Comparison of ENCODE assay signal across 8 cellular contexts in the genomic region with DNA sequence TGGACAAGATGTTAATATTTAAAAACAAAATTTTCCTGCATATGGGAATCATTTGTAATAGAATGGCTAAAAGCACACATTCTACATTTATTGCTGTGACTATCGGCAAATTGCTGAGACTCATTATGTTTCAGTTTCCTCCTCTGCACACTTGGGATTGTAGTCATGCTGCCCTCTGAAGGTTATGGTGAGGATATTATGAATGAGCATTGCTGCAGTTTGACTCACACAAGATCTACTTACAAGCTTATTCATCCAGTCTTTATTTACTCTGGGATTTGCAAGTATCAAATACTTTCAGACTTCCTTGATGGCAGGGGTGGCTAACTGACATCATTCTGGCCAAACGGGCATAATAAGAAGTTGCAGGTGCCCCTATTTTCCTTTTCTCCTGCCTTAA. TPM values are rescaled to one million over a fixed set of nuclear protein-coding genes. Genes with fewer than 3 reads are reported as not detected.
DNase-seq lines count a peak whose midpoint lies in the region; ATAC-seq and TF ChIP-seq lines count a peak whose summit lies in the region.

No MANE protein-coding gene starts in this region.

- H3K9ac ChIP-seq in OCI-LY1 (ENCODE audit: low read length) = no peak overlapping the region

- H3K4me1 ChIP-seq in OCI-LY1 (ENCODE audit: insufficient read depth, low read length, severe bottlenecking) = no peaks in the 10 kb centered on the region

- H4K20me1 ChIP-seq in OCI-LY1 (ENCODE audit: insufficient read depth, low read length) = no peaks in the 10 kb centered on the region

- peak; percentile 74 for ATAC-seq in activated naive CD8-positive, alpha-beta T cell treated with anti-CD3 and anti-CD28 coated beads, Interleukin-2, amount 10 ng/mL, durations not matched to agents 7 days and 5 days (ENCODE audit: low read depth)

- H3K27me3 Mint-ChIP-seq in activated naive CD8-positive, alpha-beta T cell treated with anti-CD3 and anti-CD28 coated beads, Interleukin-2, amount 10 ng/mL, durations not matched to agents 7 days and 5 days = peaks cover 32% of the 10 kb centered on the region
- peaks cover 36% of the 10 kb centered on the region for H3K27me3 Mint-ChIP-seq in activated naive CD8-positive, alpha-beta T cell treated with anti-CD3 and anti-CD28 coated beads for 36 hours

- H3K4me3 ChIP-seq in OCI-LY1 (ENCODE audit: low read depth, low read length, poor library complexity, severe bottlenecking) (no peak overlapping the region), coronary artery (no peak overlapping the region)

- no peak overlapping the region for H3K27ac Mint-ChIP-seq in activated naive CD8-positive, alpha-beta T cell treated with anti-CD3 and anti-CD28 coated beads, Interleukin-2, amount 10 ng/mL, durations not matched to agents 7 days and 5 days
- no peak overlapping the region for H3K27ac Mint-ChIP-seq in activated naive CD8-positive, alpha-beta T cell treated with anti-CD3 and anti-CD28 coated beads for 36 hours

- no peaks in the 10 kb centered on the region for H3K9me3 ChIP-seq in OCI-LY1 (ENCODE audit: low read length)

- peak; percentile 33; the same call in 1 of the 2 replicates for TF ChIP-seq CTCF in OCI-LY1 (IDR thresholded peaks at IDR 0.05; ENCODE audit: low read length)
- TF ChIP-seq CTCF in coronary artery (IDR thresholded peaks at IDR 0.05) = peak; percentile 29

- H2AFZ ChIP-seq in OCI-LY1 (ENCODE audit: low read length) = no peak overlapping the region

- no peak overlapping the region for H3K4me3 Mint-ChIP-seq in activated naive CD8-positive, alpha-beta T cell treated with anti-CD3 and anti-CD28 coated beads, Interleukin-2, amount 10 ng/mL, durations not matched to agents 7 days and 5 days
- H3K4me3 Mint-ChIP-seq in activated naive CD8-positive, alpha-beta T cell treated with anti-CD3 and anti-CD28 coated beads for 36 hours = no peak overlapping the region

- no peaks in the 10 kb centered on the region for H3K36me3 Mint-ChIP-seq in activated naive CD8-positive, alpha-beta T cell treated with anti-CD3 and anti-CD28 coated beads, Interleukin-2, amount 10 ng/mL, durations not matched to agents 7 days and 5 days
- H3K36me3 Mint-ChIP-seq in activated naive CD8-positive, alpha-beta T cell treated with anti-CD3 and anti-CD28 coated beads for 36 hours = no peaks in the 10 kb centered on the region

- H3K9me3 Mint-ChIP-seq in activated naive CD8-positive, alpha-beta T cell treated with anti-CD3 and anti-CD28 coated beads, Interleukin-2, amount 10 ng/mL, durations not matched to agents 7 days and 5 days = no peaks in the 10 kb centered on the region
- H3K9me3 Mint-ChIP-seq in activated naive CD8-positive, alpha-beta T cell treated with anti-CD3 and anti-CD28 coated beads for 36 hours = no peaks in the 10 kb centered on the region

- H3K79me2 ChIP-seq in OCI-LY1 (ENCODE audit: insufficient read depth, low read length) = no peaks in the 10 kb centered on the region

- peaks cover 6% of the 10 kb centered on the region for H3K4me1 Mint-ChIP-seq in activated naive CD8-positive, alpha-beta T cell treated with anti-CD3 and anti-CD28 coated beads, Interleukin-2, amount 10 ng/mL, durations not matched to agents 7 days and 5 days
- peaks cover 2% of the 10 kb centered on the region for H3K4me1 Mint-ChIP-seq in activated naive CD8-positive, alpha-beta T cell treated with anti-CD3 and anti-CD28 coated beads for 36 hours

- H3K27me3 ChIP-seq in OCI-LY1 (ENCODE audit: insufficient read depth, low read length) = no peaks in the 10 kb centered on the region

- no peak for DNase-seq in activated naive CD8-positive, alpha-beta T cell treated with anti-CD3 and anti-CD28 coated beads, Interleukin-2, amount 10 ng/mL, durations not matched to agents 7 days and 5 days
- no peak for DNase-seq in activated naive CD8-positive, alpha-beta T cell treated with anti-CD3 and anti-CD28 coated beads for 36 hours
- no peak for DNase-seq in coronary artery (ENCODE audit: low spot score)
- DNase-seq in midbrain (lab: John Stamatoyannopoulos, UW) = peak; percentile 49
- DNase-seq in GM19238 (ENCODE audit: insufficient read length, low spot score) = no peak
- DNase-seq in activated CD4-positive, alpha-beta T cell treated with anti-CD3 and anti-CD28 coated beads, Interleukin-2, amount 50 U/mL, for 4 hours = no peak
- DNase-seq in NOMO-1 (lab: John Stamatoyannopoulos, UW; ENCODE audit: unreplicated experiment in 2 of 2) = no peak

- POLR2A ChIA-PET in activated naive CD8-positive, alpha-beta T cell treated with anti-CD3 and anti-CD28 coated beads, Interleukin-2, amount 10 ng/mL, durations not matched to agents 7 days and 5 days (lab: Charles Lee) = no interaction called here

- H3F3A ChIP-seq in OCI-LY1 (ENCODE audit: insufficient read depth, low read length) = no peaks in the 10 kb centered on the region

- H3K4me2 ChIP-seq in OCI-LY1 (ENCODE audit: low read length) = no peak overlapping the region

- H3K9me2 ChIP-seq in OCI-LY1 (ENCODE audit: low read depth, low read length) = no peaks in the 10 kb centered on the region

- H3K36me3 ChIP-seq in OCI-LY1 (ENCODE audit: insufficient read depth, low read length) = no peaks in the 10 kb centered on the region

- H3K27ac ChIP-seq in OCI-LY1 (ENCODE audit: low read depth, low read length, poor library complexity, severe bottlenecking) (no peak overlapping the region), coronary artery (no peak overlapping the region)

RNA-seq across cellular contexts. Expression of gene NFIL3, which starts 9.5 kb away (rescaled TPM):
- 10 to 100 TPM; 18.5 to 19.2 TPM for total RNA-seq in activated naive CD8-positive, alpha-beta T cell treated with anti-CD3 and anti-CD28 coated beads, Interleukin-2, amount 10 ng/mL, durations not matched to agents 7 days and 5 days
- 10 to 100 TPM; 23.8 to 25.7 TPM for total RNA-seq in activated naive CD8-positive, alpha-beta T cell treated with anti-CD3 and anti-CD28 coated beads for 36 hours
